Comparison of ENCODE assay signal across 15 cellular contexts in the genomic region with DNA sequence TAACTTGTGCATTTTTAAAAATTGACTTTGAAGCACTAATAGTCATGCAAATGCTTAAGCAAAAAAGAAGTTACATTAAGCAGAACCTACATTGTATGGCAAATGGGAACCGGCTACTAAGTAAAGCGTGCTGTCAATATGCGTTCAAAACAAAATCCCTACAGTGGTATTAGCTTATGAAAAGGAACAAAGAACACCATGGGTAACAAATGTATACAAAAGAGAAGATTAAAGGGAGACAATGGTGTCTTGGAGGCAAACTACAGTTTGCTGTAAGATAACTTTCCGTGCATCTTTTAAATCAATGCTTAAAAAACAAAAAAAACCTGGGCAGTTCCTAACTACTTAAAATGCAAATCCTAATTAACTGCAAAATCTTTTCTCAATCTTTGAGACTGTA.
"Had no signal": no experiment of that assay in that cellular context is flagged by ENCODE, and none has a peak within 500 bp of the region (broad histone marks: within the 10 kb centered on the region; RNA-seq: fewer than 3 reads in every experiment).

No MANE protein-coding gene starts in this region.

- H3K27me3 Mint-ChIP-seq: activated CD4-positive, alpha-beta T cell treated with anti-CD3 and anti-CD28 coated beads, Interleukin-2, amount 10 ng/mL, durations not matched to agents 24 days and 14 days; activated CD8-positive, alpha-beta T cell treated with anti-CD3 and anti-CD28 coated beads for 36 hours; stimulated activated naive CD8-positive, alpha-beta T cell treated with anti-CD3 and anti-CD28 coated beads, Interleukin-15, Interleukin-2, amounts not matched to agents 100 ng/mL and 50 ng/mL, for 24 hours had no signal

- DNase-seq: activated CD4-positive, alpha-beta T cell treated with anti-CD3 and anti-CD28 coated beads, Interleukin-2, amount 10 ng/mL, durations not matched to agents 24 days and 14 days; activated CD4-positive, CD25-positive, alpha-beta regulatory T cell; activated CD8-positive, alpha-beta T cell treated with anti-CD3 and anti-CD28 coated beads for 36 hours; activated effector memory CD4-positive, alpha-beta T cell treated with Interleukin-2 at 50 U/mL for 16 hours; activated naive CD4-positive, alpha-beta T cell treated with anti-CD3 and anti-CD28 coated beads, Interleukin-2, amount 50 U/mL, for 16 hours; activated T-cell treated with anti-CD3 and anti-CD28 coated beads, Interleukin-2, amount 50 U/mL, for 1 hour; effector CD4-positive, alpha-beta T cell; gastrocnemius medialis; nephron progenitor cell; transverse colon; uterus had no signal

- H3K27ac ChIP-seq: gastrocnemius medialis, transverse colon, uterus had no signal

- H3K4me3 Mint-ChIP-seq: activated CD4-positive, alpha-beta T cell treated with anti-CD3 and anti-CD28 coated beads, Interleukin-2, amount 10 ng/mL, durations not matched to agents 24 days and 14 days; activated CD8-positive, alpha-beta T cell treated with anti-CD3 and anti-CD28 coated beads for 36 hours; nephron progenitor cell; stimulated activated naive CD8-positive, alpha-beta T cell treated with anti-CD3 and anti-CD28 coated beads, Interleukin-15, Interleukin-2, amounts not matched to agents 100 ng/mL and 50 ng/mL, for 24 hours had no signal

- H3K4me3 ChIP-seq: gastrocnemius medialis, lung, transverse colon, uterus had no signal

- H3K9me3 ChIP-seq: gastrocnemius medialis, transverse colon, uterus had no signal

- H3K27me3 ChIP-seq: gastrocnemius medialis, transverse colon, uterus had no signal

- H3K4me1 ChIP-seq: gastrocnemius medialis, transverse colon, uterus had no signal

- H3K27ac Mint-ChIP-seq: activated CD8-positive, alpha-beta T cell treated with anti-CD3 and anti-CD28 coated beads for 36 hours; stimulated activated naive CD8-positive, alpha-beta T cell treated with anti-CD3 and anti-CD28 coated beads, Interleukin-15, Interleukin-2, amounts not matched to agents 100 ng/mL and 50 ng/mL, for 24 hours had no signal

- H3K36me3 ChIP-seq: uterus had no signal

- ATAC-seq: activated CD8-positive, alpha-beta T cell treated with anti-CD3 and anti-CD28 coated beads for 36 hours; esophagus mucosa; gastrocnemius medialis had no signal

- FAIRE-seq: keratinocyte had no signal

- H3K9me3 Mint-ChIP-seq: activated CD4-positive, alpha-beta T cell treated with anti-CD3 and anti-CD28 coated beads, Interleukin-2, amount 10 ng/mL, durations not matched to agents 24 days and 14 days; activated CD8-positive, alpha-beta T cell treated with anti-CD3 and anti-CD28 coated beads for 36 hours; nephron progenitor cell; stimulated activated naive CD8-positive, alpha-beta T cell treated with anti-CD3 and anti-CD28 coated beads, Interleukin-15, Interleukin-2, amounts not matched to agents 100 ng/mL and 50 ng/mL, for 24 hours had no signal
